In the genomic region with DNA sequence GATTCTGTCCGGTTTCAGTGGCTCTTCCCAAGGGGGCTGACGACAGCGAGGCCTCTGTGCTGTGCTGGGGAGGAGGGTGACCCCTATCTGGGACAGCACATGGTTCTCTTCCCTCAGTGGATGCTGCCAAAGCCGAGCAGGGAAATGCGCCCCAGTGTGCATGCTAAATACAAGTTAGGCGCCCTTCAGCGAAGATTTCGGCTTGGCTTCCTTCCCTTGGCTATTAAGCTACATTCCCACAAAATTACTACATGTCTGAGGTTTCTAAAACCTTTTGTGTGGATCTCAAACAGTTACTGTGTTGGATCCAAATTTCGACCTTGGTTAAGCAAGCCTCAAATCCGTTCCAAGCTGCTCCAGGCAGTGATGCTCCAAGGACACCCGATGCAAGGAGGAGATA, we compare ENCODE assay signal across 1 cellular context.
TF ChIP-seq lines count a peak whose summit lies in the region.

No MANE protein-coding gene starts in this region.

TF ChIP-seq in SK-N-SH, 30 proteins besides CTCF, POLR2A, EP300 and RAD21 (continued from another document):
- TF ChIP-seq IRF3 (IDR thresholded peaks at IDR 0.05; ENCODE audit: low read depth, low read length) = no peak
- no peak for TF ChIP-seq USF2 (IDR thresholded peaks at IDR 0.05; ENCODE audit: borderline replicate concordance, low read depth, low read length)
- no peak for TF ChIP-seq JUND (IDR thresholded peaks at IDR 0.05)
- TF ChIP-seq MXI1 (IDR thresholded peaks at IDR 0.05; ENCODE audit: low read depth, low read length) = no peak
- TF ChIP-seq USF1 (IDR thresholded peaks at IDR 0.05; ENCODE audit: borderline replicate concordance, low read depth) = no peak
- TF ChIP-seq FOXM1 (IDR thresholded peaks at IDR 0.05; ENCODE audit: low read depth) = no peak
- no peak for TF ChIP-seq TCF12 (IDR thresholded peaks at IDR 0.05)
- TF ChIP-seq YY1 (IDR thresholded peaks at IDR 0.05; ENCODE audit: low read depth) = no peak
- TF ChIP-seq PBX3 (IDR thresholded peaks at IDR 0.05) = no peak
TF ChIP-seq in SK-N-SH: peak in this region for 0.
